Comparison of ENCODE assay signal across 29 cellular contexts in the genomic region with DNA sequence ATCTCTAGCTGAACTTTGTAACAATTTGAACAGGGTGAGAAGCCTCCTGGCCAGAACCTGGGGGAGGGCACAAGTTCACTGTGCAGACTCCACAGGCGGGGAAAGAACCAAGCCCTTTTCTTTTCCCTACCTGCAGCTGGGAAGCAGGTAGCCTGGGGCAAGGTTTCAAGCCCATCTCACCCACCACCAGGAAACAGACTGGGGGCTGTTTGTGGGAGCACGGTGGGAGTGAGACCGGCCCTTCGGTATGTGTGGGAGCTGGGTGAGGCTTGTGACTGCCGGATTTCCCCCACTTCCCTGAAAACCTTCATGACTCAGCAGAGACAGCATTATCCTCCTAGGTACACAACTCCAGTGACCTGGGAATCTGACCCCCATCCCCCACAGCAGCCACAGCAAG.
DNase-seq lines count a peak whose midpoint lies in the region; ATAC-seq, FAIRE-seq and TF ChIP-seq lines count a peak whose summit lies in the region.
"Had no signal": no experiment of that assay in that cellular context is flagged by ENCODE, and none has a peak within 500 bp of the region (broad histone marks: within the 10 kb centered on the region; RNA-seq: fewer than 3 reads in every experiment).

No MANE protein-coding gene starts in this region.

- H3K27me3 Mint-ChIP-seq in endodermal cell (ENCODE audit: insufficient read depth) (no peaks in the 10 kb centered on the region), type B pancreatic cell (no peaks in the 10 kb centered on the region)
- H3K27me3 Mint-ChIP-seq: activated CD4-positive, alpha-beta T cell treated with anti-CD3 and anti-CD28 coated beads, Interleukin-2, amount 10 ng/mL, durations not matched to agents 7 days and 5 days; activated naive CD8-positive, alpha-beta T cell treated with anti-CD3 and anti-CD28 coated beads for 36 hours had no signal

- H3K27ac ChIP-seq in endodermal cell (ENCODE audit: low read depth, low read length) (no peak overlapping the region), pancreas (no peak overlapping the region)
- H3K27ac ChIP-seq: ovary, sigmoid colon, uterus, WERI-Rb-1 had no signal

- no peaks in the 10 kb centered on the region for H3K36me3 ChIP-seq in endodermal cell (ENCODE audit: control insufficient read depth, insufficient read depth, low read length)
- no peaks in the 10 kb centered on the region for H3K36me3 ChIP-seq in pancreas
- H3K36me3 ChIP-seq: HAP-1, ovary, sigmoid colon, uterus, WERI-Rb-1 had no signal

- H3K27me3 ChIP-seq in endodermal cell (ENCODE audit: control insufficient read depth, insufficient read depth, low read length, poor library complexity, severe bottlenecking) (no peaks in the 10 kb centered on the region), pancreas (peaks cover 0 to 5% (median 0%) of the 10 kb centered on the region in 4 donors)
- H3K27me3 ChIP-seq: ovary, sigmoid colon, uterus had no signal

- peak overlapping the region; percentile 2 for H3K27ac Mint-ChIP-seq in endodermal cell
- no peak overlapping the region for H3K27ac Mint-ChIP-seq in type B pancreatic cell
- H3K27ac Mint-ChIP-seq: activated CD4-positive, alpha-beta T cell treated with anti-CD3 and anti-CD28 coated beads, Interleukin-2, amount 10 ng/mL, durations not matched to agents 7 days and 5 days; activated naive CD8-positive, alpha-beta T cell treated with anti-CD3 and anti-CD28 coated beads for 36 hours; activated T-helper 2 cell treated with anti-CD3 and anti-CD28 coated beads, Interferon-gamma antibody, Interleukin-2, Interleukin-4, amounts not matched to agents 10 μg/mL and 5 μg/mL and 100 μg/mL, durations not matched to agents 14 hours and 24 hours and 36 hours; CD14-positive monocyte; mesothelial cell of epicardium; natural killer cell; T-helper 2 cell treated with Interferon-gamma antibody and Interleukin-4, amounts not matched to agents 5 μg/mL and 100 μg/mL, for 36 hours had no signal

- no peak for FAIRE-seq in pancreas (lab: Jason Lieb, UNC)
- FAIRE-seq: G401.6 had no signal

- intact Hi-C loops in pancreas (cut with DNase I) = no loop called here

- H3K4me1 ChIP-seq in endodermal cell (ENCODE audit: control insufficient read depth, insufficient read depth, low read length) (no peaks in the 10 kb centered on the region), pancreas (no peaks in the 10 kb centered on the region)
- H3K4me1 ChIP-seq: sigmoid colon, uterus had no signal

- H3K4me3 Mint-ChIP-seq in endodermal cell (no peak overlapping the region), type B pancreatic cell (no peak overlapping the region)
- H3K4me3 Mint-ChIP-seq: activated CD4-positive, alpha-beta T cell treated with anti-CD3 and anti-CD28 coated beads, Interleukin-2, amount 10 ng/mL, durations not matched to agents 7 days and 5 days; activated naive CD8-positive, alpha-beta T cell treated with anti-CD3 and anti-CD28 coated beads for 36 hours; CD14-positive monocyte; mesothelial cell of epicardium; natural killer cell; T-helper 2 cell treated with Interferon-gamma antibody and Interleukin-4, amounts not matched to agents 5 μg/mL and 100 μg/mL, for 36 hours had no signal

- DNase-seq in Daoy (ENCODE audit: low read depth) (peak; percentile 51), NCI-H226 (peak; percentile 48), endodermal cell (no peak), lung microvascular endothelial cell (ENCODE audit: low read depth in 2 of 2) (peak; percentile 8 to 32), amniotic stem cell (lab: John Stamatoyannopoulos, UW) (no peak), AG08395 (ENCODE audit: low spot score) (no peak), type B pancreatic cell (ENCODE audit: extremely low spot score, unreplicated experiment) (no peak), pancreas (no peak)
- DNase-seq: activated CD4-positive, alpha-beta T cell treated with anti-CD3 and anti-CD28 coated beads, Interleukin-2, amount 10 ng/mL, durations not matched to agents 7 days and 5 days; activated naive CD8-positive, alpha-beta T cell treated with anti-CD3 and anti-CD28 coated beads for 36 hours; effector memory CD4-positive, alpha-beta T cell; glutamatergic neuron; KG1; left cardiac atrium; natural killer cell; NCI-H1048; NCI-H2081; ovary; RPMI8226; sigmoid colon; SK-N-SH; uterus; WERI-Rb-1 had no signal

- H3K9me3 ChIP-seq in endodermal cell (ENCODE audit: control insufficient read depth, low read length) (no peaks in the 10 kb centered on the region), pancreas (no peaks in the 10 kb centered on the region)
- H3K9me3 ChIP-seq: HAP-1, ovary, sigmoid colon, SK-N-SH, uterus had no signal

- TF ChIP-seq CTCF in endodermal cell (conservative IDR thresholded peaks at IDR 0.05) (no peak), type B pancreatic cell (conservative IDR thresholded peaks at IDR 0.05) (no peak), pancreas (IDR thresholded peaks at IDR 0.05) (no peak)

- H3K4me3 ChIP-seq in endodermal cell (ENCODE audit: low read length) (no peak overlapping the region), pancreas (no peak overlapping the region)
- H3K4me3 ChIP-seq: HAP-1, ovary, sigmoid colon, uterus had no signal

- H3K9me3 Mint-ChIP-seq in endodermal cell = peaks cover 71% of the 10 kb centered on the region
- H3K9me3 Mint-ChIP-seq in type B pancreatic cell = peaks cover 5% of the 10 kb centered on the region

- ATAC-seq in pancreas = no peak
- ATAC-seq: left cardiac atrium, natural killer cell had no signal

- no peaks in the 10 kb centered on the region for H3K36me3 Mint-ChIP-seq in endodermal cell (ENCODE audit: low read depth)
- H3K36me3 Mint-ChIP-seq in type B pancreatic cell = no peaks in the 10 kb centered on the region
- H3K36me3 Mint-ChIP-seq: CD14-positive monocyte, mesothelial cell of epicardium, natural killer cell had no signal

- H3K9ac ChIP-seq in endodermal cell (ENCODE audit: extremely low read depth, low read length, poor library complexity, severe bottlenecking) = no peak overlapping the region
- H3K9ac ChIP-seq: SK-N-SH had no signal

- H3K4me1 Mint-ChIP-seq in endodermal cell (peaks cover 4% of the 10 kb centered on the region), type B pancreatic cell (ENCODE audit: unreplicated experiment) (no peaks in the 10 kb centered on the region)
- H3K4me1 Mint-ChIP-seq: CD14-positive monocyte, mesothelial cell of epicardium, natural killer cell had no signal

- WGBS in endodermal cell (ENCODE audit: insufficient coverage in 1 of 2, insufficient read length in 1 of 2), 2 experiments = 78% methylated on average over 3 of the region's 5 CpGs; no CpG with 5 or more reads in 1 of the 2 experiments
- WGBS in pancreas, 2 donors = 76 to 81% methylated on average over 5 of the region's 5 CpGs

Comparison
In these comparisons a context has a peak if more than half of its experiments do, and no peak if none do; other contexts are left out.
1. DNase-seq: peak in Daoy (single experiment), NCI-H226 (single experiment) and lung microvascular endothelial cell (2 of 2); none in endodermal cell (single experiment), amniotic stem cell (single experiment), AG08395 (single experiment), type B pancreatic cell (single experiment) and pancreas (0 of 6).